Comparison of ENCODE assay signal across 8 cellular contexts in genomic region chr4:121256346-121256745, GRCh38.
DNase-seq lines count a peak whose midpoint lies in the region; ATAC-seq and TF ChIP-seq lines count a peak whose summit lies in the region.

No MANE protein-coding gene starts in this region.

- no peak for TF ChIP-seq CTCF in AG10803 (conservative IDR thresholded peaks at IDR 0.05; ENCODE audit: low read length)
- no peak for TF ChIP-seq CTCF in fibroblast of mammary gland (conservative IDR thresholded peaks at IDR 0.05; ENCODE audit: control insufficient read depth, insufficient read depth, low read depth, low read length)

- H3K9me3 Mint-ChIP-seq in stimulated activated memory B cell treated with anti-CD40 and anti-IgM and Interleukin-4, amounts not matched to agents 10 μg/mL and 1 μg/mL and 100 μg/mL, for 72 hours, result no peaks in the 10 kb centered on the region

- peaks cover 13% of the 10 kb centered on the region for H3K4me1 Mint-ChIP-seq in stimulated activated memory B cell treated with anti-CD40 and anti-IgM and Interleukin-4, amounts not matched to agents 10 μg/mL and 1 μg/mL and 100 μg/mL, for 72 hours

- H3K4me3 ChIP-seq in AG10803 (ENCODE audit: low read length) (no peak overlapping the region), fibroblast of mammary gland (ENCODE audit: control insufficient read depth, low read depth, low read length) (no peak overlapping the region)

- H3K27me3 Mint-ChIP-seq in stimulated activated memory B cell treated with anti-CD40 and anti-IgM and Interleukin-4, amounts not matched to agents 10 μg/mL and 1 μg/mL and 100 μg/mL, for 72 hours, result no peaks in the 10 kb centered on the region

- ATAC-seq in GM19372 (IDR thresholded peaks at IDR 0.05; ENCODE audit: low read depth, unreplicated experiment), result peak; percentile 95
- ATAC-seq in HG03342 (IDR thresholded peaks at IDR 0.05; ENCODE audit: unreplicated experiment), result peak; percentile 98
- ATAC-seq in stimulated activated memory B cell treated with anti-CD40 and anti-IgM and Interleukin-4, amounts not matched to agents 10 μg/mL and 1 μg/mL and 100 μg/mL, for 72 hours, result peak; percentile 90

- no peak overlapping the region for H3K27ac Mint-ChIP-seq in stimulated activated memory B cell treated with anti-CD40 and anti-IgM and Interleukin-4, amounts not matched to agents 10 μg/mL and 1 μg/mL and 100 μg/mL, for 72 hours

- DNase-seq in AG10803 (ENCODE audit: low read depth) (peak; percentile 90), fibroblast of mammary gland (ENCODE audit: low read depth) (peak; percentile 95), NCI-H146 treated with DMSO at 0.1 percent for 48 hours (lab: John Stamatoyannopoulos, UW; ENCODE audit: unreplicated experiment) (no peak), DMS79 treated with DMSO at 0.1 percent for 48 hours (lab: John Stamatoyannopoulos, UW) (no peak)
- DNase-seq in activated CD4-positive, alpha-beta T cell treated with anti-CD3 and anti-CD28 coated beads for 48 hours, result peak; percentile 70

- no peaks in the 10 kb centered on the region for H3K36me3 Mint-ChIP-seq in stimulated activated memory B cell treated with anti-CD40 and anti-IgM and Interleukin-4, amounts not matched to agents 10 μg/mL and 1 μg/mL and 100 μg/mL, for 72 hours

- H3K4me3 Mint-ChIP-seq in stimulated activated memory B cell treated with anti-CD40 and anti-IgM and Interleukin-4, amounts not matched to agents 10 μg/mL and 1 μg/mL and 100 μg/mL, for 72 hours, result no peak overlapping the region

Comparison
In these comparisons a context has a peak if more than half of its experiments do, and no peak if none do; other contexts are left out.
1. DNase-seq: peak in AG10803 (single experiment), activated CD4-positive, alpha-beta T cell treated with anti-CD3 and anti-CD28 coated beads for 48 hours (single experiment) and fibroblast of mammary gland (single experiment); none in NCI-H146 treated with DMSO at 0.1 percent for 48 hours (single experiment) and DMS79 treated with DMSO at 0.1 percent for 48 hours (single experiment).
2. Peak in every context shown above with its lines, with median percentiles within 50 percentile points of each other: ATAC-seq.